In the genomic region with DNA sequence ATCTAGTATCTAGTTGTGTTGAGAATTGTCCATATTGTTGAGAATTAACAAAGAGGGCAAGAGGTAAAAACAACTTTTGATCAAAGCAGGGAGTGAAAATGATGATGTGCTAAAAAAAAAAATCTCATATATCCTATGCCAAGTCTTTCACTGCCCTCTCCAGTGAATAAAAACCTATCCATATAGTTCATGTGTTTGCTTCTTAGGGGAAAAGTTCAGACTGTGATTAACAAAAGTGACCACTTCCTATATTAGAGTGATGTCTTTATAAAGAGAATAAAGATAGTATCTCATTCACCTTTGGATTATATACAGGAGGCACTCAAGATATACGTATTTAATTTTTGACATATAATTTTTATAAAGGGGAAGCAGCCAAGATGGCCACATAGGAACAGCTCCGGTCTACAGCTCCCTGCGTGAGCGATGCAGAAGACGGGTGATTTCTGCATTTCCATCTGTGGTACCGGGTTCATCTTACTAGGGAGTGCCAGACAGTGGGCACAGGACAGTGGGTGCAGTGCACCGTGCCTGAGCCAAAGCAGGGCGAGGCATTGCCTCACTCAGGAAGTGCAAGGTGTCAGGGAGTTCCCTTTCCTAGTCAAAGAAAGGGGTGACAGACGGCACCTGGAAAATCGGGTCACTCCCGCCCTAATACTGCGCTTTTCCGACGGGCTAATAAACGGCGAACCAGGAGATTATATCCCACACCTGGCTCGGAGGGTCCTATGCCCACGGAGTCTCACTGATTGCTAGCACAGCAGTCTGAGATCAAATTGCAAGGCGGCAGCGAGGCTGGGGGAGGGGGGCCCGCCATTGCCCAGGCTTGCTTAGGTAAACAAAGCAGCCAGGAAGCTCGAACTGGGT, we compare ENCODE assay signal across 11 cellular contexts. TPM values are rescaled to one million over a fixed set of nuclear protein-coding genes. Genes with fewer than 3 reads are reported as not detected.
DNase-seq lines count a peak whose midpoint lies in the region; ATAC-seq, FAIRE-seq and TF ChIP-seq lines count a peak whose summit lies in the region.
"Not testable (repeated sequence)": the region's sequence is repeated elsewhere in the genome, so short reads cannot be mapped to it uniquely, and the experiment has no call there.
"Had no signal": no experiment of that assay in that cellular context is flagged by ENCODE, and none has a peak within 500 bp of the region (broad histone marks: within the 10 kb centered on the region; RNA-seq: fewer than 3 reads in every experiment).

No MANE protein-coding gene starts in this region.

- peak; percentile 85 for TF ChIP-seq POLR2A in K562 (conservative IDR thresholded peaks at IDR 0.05)

- POLR2A ChIA-PET in RWPE1 (lab: Yijun Ruan, JAX; ENCODE audit: low non-redundant PET): not testable (repeated sequence)
- POLR2A ChIA-PET in K562 (lab: Yijun Ruan, JAX): interaction anchor here (0.7 to 1.1 kb wide), 3 partner anchors 9 to 12 kb away, joined by 3 to 4 read pairs (median 4); no protein-coding TSS in a partner anchor

- H3K4me3 Mint-ChIP-seq in progenitor cell of endocrine pancreas (ENCODE audit: low read depth): peak overlapping the region; percentile 57

- H3K9me3 ChIP-seq in HUES6 (ENCODE audit: control insufficient read depth, insufficient read depth, low read depth, low read length): peaks cover 16% of the 10 kb centered on the region
- not testable (repeated sequence) for H3K9me3 ChIP-seq in K562 (replicated peaks; ENCODE audit: control insufficient read depth, insufficient read depth, low read depth, low read length); hepatocyte (ENCODE audit: low read depth)

- not testable (repeated sequence) for TF ChIP-seq EP300 in K562 (IDR thresholded peaks at IDR 0.05; ENCODE audit: low read length)

- not testable (repeated sequence) for H3K27me3 Mint-ChIP-seq in progenitor cell of endocrine pancreas

- not testable (repeated sequence) for H3K4ac ChIP-seq in mesendoderm (ENCODE audit: low read depth, low read length)

- not testable (repeated sequence) for H3K23ac ChIP-seq in mesendoderm (ENCODE audit: low read length)

- not testable (repeated sequence) for H3K27me3 ChIP-seq in HUES6 (ENCODE audit: control insufficient read depth, insufficient read depth, low read length); K562 (ENCODE audit: control insufficient read depth in 2 of 2, insufficient read depth in 2 of 2, low read length in 2 of 2); hepatocyte; mesendoderm (ENCODE audit: insufficient read depth, low read length, poor library complexity)

- not testable (repeated sequence) for TF ChIP-seq CTCF in RWPE1 (conservative IDR thresholded peaks at IDR 0.05; ENCODE audit: low read depth); K562 (IDR thresholded peaks at IDR 0.05 in 2 of 3, conservative IDR thresholded peaks at IDR 0.05 in 1 of 3; ENCODE audit: insufficient read depth in 2 of 3, low read depth in 1 of 3, low read length in 3 of 3); hepatocyte (IDR thresholded peaks at IDR 0.05; ENCODE audit: poor library complexity); progenitor cell of endocrine pancreas (IDR thresholded peaks at IDR 0.05; ENCODE audit: unreplicated experiment)

- peak overlapping the region; percentile 81 for H3K27ac Mint-ChIP-seq in progenitor cell of endocrine pancreas

- H3K36me3 Mint-ChIP-seq in progenitor cell of endocrine pancreas (ENCODE audit: insufficient read depth): not testable (repeated sequence)

- not testable (repeated sequence) for H3K4me1 Mint-ChIP-seq in progenitor cell of endocrine pancreas (ENCODE audit: low read depth)

- 9% methylated on average over 18 of the region's 22 CpGs for WGBS in K562 (ENCODE audit: insufficient coverage, low coverage, missing lambda C conversion rate)
- 47% methylated on average over 21 of the region's 22 CpGs for WGBS in hepatocyte (ENCODE audit: low lambda C conversion rate, missing lambda C conversion rate)
- no CpG with 5 or more reads among the region's 22 CpGs for WGBS in mesendoderm (ENCODE audit: extremely low coverage, insufficient coverage, low lambda C conversion rate)

- H4K8ac ChIP-seq in mesendoderm (ENCODE audit: low read depth, low read length): not testable (repeated sequence)

- peak overlapping the region; percentile 77 for H3K4me2 ChIP-seq in K562 (ENCODE audit: insufficient read depth, low read length)
- peak overlapping the region; percentile 59 for H3K4me2 ChIP-seq in hepatocyte
- H3K4me2 ChIP-seq in mesendoderm (ENCODE audit: low read length): not testable (repeated sequence)

- FAIRE-seq in K562 (lab: Jason Lieb, UNC): not testable (repeated sequence)

- not testable (repeated sequence) for H2AK5ac ChIP-seq in mesendoderm (ENCODE audit: low read length)

- H3K27ac ChIP-seq in HUES6 (ENCODE audit: low read depth, low read length); hepatocyte; mesendoderm (ENCODE audit: low read depth, low read length): not testable (repeated sequence)
- H3K27ac ChIP-seq in RWPE1 (peak overlapping the region; percentile 85), K562 (ENCODE audit: extremely low read depth, low read depth, low read length) (peak overlapping the region; percentile 89)

- H3K9me2 ChIP-seq in hepatocyte (replicated peaks; ENCODE audit: insufficient read depth): not testable (repeated sequence)

- CTCF ChIA-PET in RWPE1 (lab: Yijun Ruan, JAX); K562 (lab: Yijun Ruan, JAX; ENCODE audit: low intra/inter-chr PET ratio): not testable (repeated sequence)

- not testable (repeated sequence) for H3K4me1 ChIP-seq in HUES6 (ENCODE audit: control insufficient read depth, insufficient read depth, low read length); K562 (replicated peaks in 1 of 2; ENCODE audit: control insufficient read depth in 2 of 2, insufficient read depth in 2 of 2, low read length in 2 of 2); hepatocyte (ENCODE audit: insufficient read depth); mesendoderm (ENCODE audit: control insufficient read depth, low read depth, low read length)

- not testable (repeated sequence) for TF ChIP-seq RAD21 in K562 (CRISPR knock-in tag; conservative IDR thresholded peaks at IDR 0.05 in 1 of 2, IDR thresholded peaks at IDR 0.05 in 1 of 2)

- not testable (repeated sequence) for H3K18ac ChIP-seq in mesendoderm (ENCODE audit: low read length)

- H4K20me1 ChIP-seq in K562 (replicated peaks; ENCODE audit: control insufficient read depth, insufficient read depth, low read length); hepatocyte (ENCODE audit: insufficient read depth, poor library complexity, severe bottlenecking): not testable (repeated sequence)

- BruUV-seq in K562 (replicated peaks; lab: Mats Ljungman, UMichigan): TSS peak; percentile 95

- H2BK5ac ChIP-seq in mesendoderm (ENCODE audit: low read length): not testable (repeated sequence)

- in situ Hi-C loops in K562 (cut with MboI): not testable (repeated sequence)

- H3K4me3 ChIP-seq in HUES6 (ENCODE audit: low read depth, low read length) (peak overlapping the region; percentile 63), K562 (peak overlapping the region; percentile 37)
- H3K4me3 ChIP-seq in hepatocyte; mesendoderm (ENCODE audit: low read length): not testable (repeated sequence)

- H2BK15ac ChIP-seq in mesendoderm (replicated peaks; ENCODE audit: low read depth): not testable (repeated sequence)

- H3K79me2 ChIP-seq in K562 (ENCODE audit: control insufficient read depth, insufficient read depth, low read length); hepatocyte; mesendoderm (ENCODE audit: control insufficient read depth, insufficient read depth, low read length): not testable (repeated sequence)

- intact Hi-C loops in K562 (cut with micrococcal nuclease): not testable (repeated sequence)

- H3K56ac ChIP-seq in mesendoderm (ENCODE audit: low read length): peak overlapping the region; percentile 60

- not testable (repeated sequence) for H4K5ac ChIP-seq in mesendoderm (ENCODE audit: low read length)

- not testable (repeated sequence) for H2BK120ac ChIP-seq in mesendoderm (ENCODE audit: low read depth, low read length)

- H3K9ac ChIP-seq in HUES6 (ENCODE audit: low read length) (peak overlapping the region; percentile 75), K562 (ENCODE audit: insufficient read depth in 1 of 2, low read depth in 2 of 2, low read length in 2 of 2) (peak overlapping the region; percentile 74 to 86)
- H3K9ac ChIP-seq in mesendoderm (ENCODE audit: low read length): not testable (repeated sequence)

- H3K9me1 ChIP-seq in K562 (ENCODE audit: control insufficient read depth, insufficient read depth, low read length): not testable (repeated sequence)

- H2AFZ ChIP-seq in K562 (ENCODE audit: low read depth, low read length): peak overlapping the region; percentile 99
- H2AFZ ChIP-seq in hepatocyte: peak overlapping the region; percentile 81

- ATAC-seq in K562: peak; percentile 66

- H3K79me1 ChIP-seq in mesendoderm (ENCODE audit: low read length): not testable (repeated sequence)

- H3K9me3 Mint-ChIP-seq in progenitor cell of endocrine pancreas (ENCODE audit: low read depth): not testable (repeated sequence)

- DNase-seq in DMS53 (lab: John Stamatoyannopoulos, UW) (peak; percentile 45), NCI-H526 (lab: John Stamatoyannopoulos, UW) (peak; percentile 9 to 22)
- DNase-seq in RWPE1 (ENCODE audit: low spot score); K562 (ENCODE audit: extremely low read depth in 1 of 4, low spot score in 3 of 4); hepatocyte (ENCODE audit: low spot score); mesendoderm; progenitor cell of endocrine pancreas (ENCODE audit: low spot score, unreplicated experiment): not testable (repeated sequence)

- H3K36me3 ChIP-seq in HUES6 (ENCODE audit: control insufficient read depth, insufficient read depth, low read length); K562 (ENCODE audit: control insufficient read depth, insufficient read depth, low read length); hepatocyte (replicated peaks; ENCODE audit: insufficient read depth, low read depth); mesendoderm (ENCODE audit: control insufficient read depth, insufficient read depth, low read length): not testable (repeated sequence)

RNA-seq across cellular contexts. Expression of a gene that starts 11.8 kb away (rescaled TPM):
- 14.5 and 61.2 TPM in 2 replicates for total RNA-seq in K562 (2011; cell fraction: chromatin; rRNA removed; ENCODE audit: low replicate concordance)
- total RNA-seq in K562 (2011; cell fraction: nucleolus; rRNA removed): 5.3 and 9.7 TPM in 2 replicates
- total RNA-seq in K562 (2011; cell fraction: nucleoplasm; rRNA removed): 15.5 and 17.3 TPM in 2 replicates
- total RNA-seq in K562 (2014; rRNA removed) (20.8 and 24.3 TPM in 2 replicates), K562 (2014; rRNA removed; fragmentation: Illumina TruSeq; extraction: Trizol) (35.9 and 39.9 TPM in 2 replicates), K562 (2015; rRNA removed; fragmentation: Illumina TruSeq; extraction: Trizol) (38.6 and 40.1 TPM in 2 replicates), K562 (2021) (26.2 TPM in 2 replicates), hepatocyte (28.1 and 31.4 TPM in 2 replicates), progenitor cell of endocrine pancreas (29.1 and 34.0 TPM in 2 replicates)
- polyA plus RNA-seq in K562 (2011; rRNA removed) (24.1 and 34.4 TPM in 2 replicates), K562 (2014; fragmentation: Illumina TruSeq; extraction: Trizol) (42.8 and 45.5 TPM in 2 replicates), K562 (2014; fragmentation: Nextera tagmentation; extraction: Ambion mirVana) (10 to 100 TPM; 16.0 to 19.5 TPM), K562 (2014; rRNA removed) (25.7 and 34.2 TPM in 2 replicates), hepatocyte (15.7 and 22.7 TPM in 2 replicates)
- 6.3 and 12.1 TPM in 2 replicates for polyA plus RNA-seq in K562 (2011; cell fraction: cytosol; rRNA removed)
- 41.1 and 53.7 TPM in 2 replicates for polyA plus RNA-seq in K562 (2011; cell fraction: nucleus; rRNA removed)
- 23.4 and 30.5 TPM in 2 replicates for polyA plus RNA-seq in K562 (2012)
- 44.5 and 53.7 TPM in 2 replicates for polyA minus RNA-seq in K562 (2011; rRNA and poly(A)+ RNA removed)
- polyA minus RNA-seq in K562 (2011; cell fraction: cytosol; rRNA and poly(A)+ RNA removed): 10.1 and 12.6 TPM in 2 replicates
- polyA minus RNA-seq in K562 (2011; cell fraction: nucleus; rRNA and poly(A)+ RNA removed): 20.9 and 37.4 TPM in 2 replicates
- polyA plus RNA-seq in mesendoderm (2013, experiment 1 of 2): 11.9 TPM
- polyA plus RNA-seq in mesendoderm (2013, experiment 2 of 2): 12.3 TPM

RNA-seq across cellular contexts. Expression of a gene that starts 22.0 kb away (rescaled TPM):
- 0.72 TPM in 1 of 2 replicates, not detected in the other for total RNA-seq in K562 (2011; cell fraction: chromatin; rRNA removed; ENCODE audit: low replicate concordance)
- total RNA-seq in K562 (2011; cell fraction: nucleolus; rRNA removed): not detected in 2 replicates
- total RNA-seq in K562 (2011; cell fraction: nucleoplasm; rRNA removed): not detected in 2 replicates
- 0.29 TPM in 1 of 2 replicates, not detected in the other for total RNA-seq in K562 (2014; rRNA removed)
- total RNA-seq in K562 (2014; rRNA removed; fragmentation: Illumina TruSeq; extraction: Trizol): 1.3 and 1.5 TPM in 2 replicates
- 0.26 and 0.47 TPM in 2 replicates for total RNA-seq in K562 (2015; rRNA removed; fragmentation: Illumina TruSeq; extraction: Trizol)
- total RNA-seq in K562 (2021): 0.38 and 0.94 TPM in 2 replicates
- 0.22 and 0.92 TPM in 2 replicates for polyA plus RNA-seq in K562 (2011; rRNA removed)
- polyA plus RNA-seq in K562 (2011; cell fraction: cytosol; rRNA removed): 0.18 TPM in 1 of 2 replicates, not detected in the other
- 0.30 and 0.35 TPM in 2 replicates for polyA plus RNA-seq in K562 (2011; cell fraction: nucleus; rRNA removed)
- 1.2 and 1.6 TPM in 2 replicates for polyA plus RNA-seq in K562 (2012)
- polyA plus RNA-seq in K562 (2014; fragmentation: Illumina TruSeq; extraction: Trizol): 0.68 and 0.91 TPM in 2 replicates
- 1 to 10 TPM; 2.7 to 3.9 TPM for polyA plus RNA-seq in K562 (2014; fragmentation: Nextera tagmentation; extraction: Ambion mirVana)
- polyA plus RNA-seq in K562 (2014; rRNA removed): 1.1 TPM in 2 replicates
- polyA minus RNA-seq in K562 (2011; rRNA and poly(A)+ RNA removed): 0.45 and 0.95 TPM in 2 replicates
- polyA minus RNA-seq in K562 (2011; cell fraction: cytosol; rRNA and poly(A)+ RNA removed): not detected in 2 replicates
- polyA minus RNA-seq in K562 (2011; cell fraction: nucleus; rRNA and poly(A)+ RNA removed): not detected in 2 replicates
- total RNA-seq in hepatocyte: not detected in 2 replicates
- polyA plus RNA-seq in hepatocyte: not detected in 2 replicates
- polyA plus RNA-seq in mesendoderm (2013, experiment 1 of 2): 0.13 TPM
- polyA plus RNA-seq in mesendoderm (2013, experiment 2 of 2): 0.10 TPM
- total RNA-seq in progenitor cell of endocrine pancreas: not detected in 2 replicates
- total RNA-seq: G401, HT1080, Right ventricle myocardium inferior had no signal
